ENCODE assay signal across 14 cellular contexts in genomic region chrX:132837126-132837525, GRCh38.
DNase-seq lines count a peak whose midpoint lies in the region; ATAC-seq, FAIRE-seq and TF ChIP-seq lines count a peak whose summit lies in the region.
"Had no signal": no experiment of that assay in that cellular context is flagged by ENCODE, and none has a peak within 500 bp of the region (broad histone marks: within the 10 kb centered on the region; RNA-seq: fewer than 3 reads in every experiment).

No MANE protein-coding gene starts in this region.

- H2AFZ ChIP-seq in SK-N-SH (ENCODE audit: low read depth) (no peak overlapping the region), keratinocyte (ENCODE audit: control insufficient read depth, low read length) (no peak overlapping the region)

- no peaks in the 10 kb centered on the region for H3K27me3 Mint-ChIP-seq in brain
- H3K27me3 Mint-ChIP-seq in CD4-positive, alpha-beta T cell = no peaks in the 10 kb centered on the region

- H3K27ac ChIP-seq in SK-N-SH (ENCODE audit: low read depth in 2 of 2, low read length in 1 of 2) (no peak overlapping the region; a peak in 1 of 4 replicates), keratinocyte (ENCODE audit: control insufficient read depth, insufficient read depth, low read length) (no peak overlapping the region)
- H3K27ac ChIP-seq in CD4-positive, alpha-beta T cell (ENCODE audit: low read depth, low read length) = no peak overlapping the region
- H3K27ac ChIP-seq: thoracic aorta, WERI-Rb-1 had no signal

- no peak for FAIRE-seq in keratinocyte (lab: Jason Lieb, UNC)

- H3K36me3 ChIP-seq in SK-N-SH (replicated peaks in 1 of 2; ENCODE audit: control insufficient read depth in 1 of 2, insufficient read depth in 2 of 2, low read length in 1 of 2) (no peaks in the 10 kb centered on the region), keratinocyte (ENCODE audit: control insufficient read depth in 2 of 2, extremely low read depth in 1 of 2, insufficient read depth in 2 of 2, low read length in 2 of 2) (no peaks in the 10 kb centered on the region)
- H3K36me3 ChIP-seq: thoracic aorta, WERI-Rb-1 had no signal

- H3F3A ChIP-seq in SK-N-SH (replicated peaks; ENCODE audit: insufficient read depth) = no peaks in the 10 kb centered on the region

- peaks cover 10% of the 10 kb centered on the region for H3K36me3 Mint-ChIP-seq in brain
- no peaks in the 10 kb centered on the region for H3K36me3 Mint-ChIP-seq in CD4-positive, alpha-beta T cell (ENCODE audit: low read depth)

- peak overlapping the region in 3 of 5 experiments; percentile 44 to 93 (median 76) for H3K27ac Mint-ChIP-seq in brain
- H3K27ac Mint-ChIP-seq in CD4-positive, alpha-beta T cell = no peak overlapping the region

- DNase-seq in SK-N-SH (no peak), keratinocyte (ENCODE audit: low read depth, low spot score) (peak; percentile 0), NCI-H1105 treated with DMSO at 0.1 percent for 48 hours (lab: John Stamatoyannopoulos, UW) (no peak)
- DNase-seq in effector CD8-positive, alpha-beta T cell (lab: John Stamatoyannopoulos, UW) = no peak
- DNase-seq in CD4-positive, alpha-beta T cell = no peak
- DNase-seq: 8988T, COR-L47, NCI-H1417, NCI-H524, WERI-Rb-1 had no signal

- H3K9me3 ChIP-seq in SK-N-SH (no peaks in the 10 kb centered on the region), keratinocyte (ENCODE audit: control insufficient read depth, low read depth, low read length) (no peaks in the 10 kb centered on the region)
- H3K9me3 ChIP-seq in CD4-positive, alpha-beta T cell (ENCODE audit: control insufficient read depth, low read length) = no peaks in the 10 kb centered on the region
- H3K9me3 ChIP-seq: thoracic aorta had no signal

- TF ChIP-seq CTCF in SK-N-SH (IDR thresholded peaks at IDR 0.05) = no peak
- no peak for TF ChIP-seq CTCF in brain (conservative IDR thresholded peaks at IDR 0.05)
- no peak for TF ChIP-seq CTCF in keratinocyte (optimal IDR thresholded peaks at IDR 0.05 in 1 of 3, IDR thresholded peaks at IDR 0.05 in 1 of 3, conservative IDR thresholded peaks at IDR 0.05 in 1 of 3; ENCODE audit: extremely low read depth in 1 of 3, insufficient read depth in 2 of 3, low read length in 3 of 3)
- no peak for TF ChIP-seq CTCF in CD4-positive, alpha-beta T cell (IDR thresholded peaks at IDR 0.05)

- peaks cover 68% of the 10 kb centered on the region for H3K4me1 Mint-ChIP-seq in brain
- H3K4me1 Mint-ChIP-seq in CD4-positive, alpha-beta T cell (ENCODE audit: low read depth) = no peaks in the 10 kb centered on the region

- H3K4me3 ChIP-seq in SK-N-SH (ENCODE audit: low read depth in 2 of 2, low read length in 1 of 2) (no peak overlapping the region), keratinocyte (ENCODE audit: control insufficient read depth in 2 of 3, extremely low read depth in 1 of 3, insufficient read depth in 2 of 3, low read depth in 1 of 3, low read length in 3 of 3) (no peak overlapping the region)
- H3K4me3 ChIP-seq: thoracic aorta had no signal

- no peaks in the 10 kb centered on the region for H3K9me2 ChIP-seq in SK-N-SH

- H3K27me3 ChIP-seq in SK-N-SH (ENCODE audit: insufficient read depth) (no peaks in the 10 kb centered on the region; the same call in 1 of the 2 replicates), keratinocyte (ENCODE audit: control insufficient read depth, extremely low read depth, insufficient read depth, low read length) (no peaks in the 10 kb centered on the region)
- H3K27me3 ChIP-seq in CD4-positive, alpha-beta T cell (ENCODE audit: control insufficient read depth, insufficient read depth, low read length) = no peaks in the 10 kb centered on the region

- H3K4me1 ChIP-seq in SK-N-SH (ENCODE audit: control insufficient read depth in 1 of 2, insufficient read depth in 2 of 2, low read depth in 1 of 2, low read length in 1 of 2) = peaks cover 0 to 12% of the 10 kb centered on the region in 2 experiments; a peak in 1 of 4 replicates
- peaks cover 7% of the 10 kb centered on the region for H3K4me1 ChIP-seq in keratinocyte (ENCODE audit: control insufficient read depth, extremely low read depth, insufficient read depth, low read length)

- 0% methylated on average over 3 of the region's 3 CpGs for WGBS in SK-N-SH (ENCODE audit: low lambda C conversion rate)

- intact Hi-C loops in CD4-positive, alpha-beta T cell (cut with DNase I, micrococcal nuclease) = no loop called here

- no peaks in the 10 kb centered on the region for H4K20me1 ChIP-seq in SK-N-SH (ENCODE audit: insufficient read depth)
- H4K20me1 ChIP-seq in keratinocyte (ENCODE audit: control insufficient read depth, extremely low read depth, insufficient read depth, low read length) = no peaks in the 10 kb centered on the region

- CTCF ChIA-PET in SK-N-SH (lab: Yijun Ruan, JAX) = no interaction called here
- CTCF ChIA-PET in CD4-positive, alpha-beta T cell (lab: Charles Lee) = no interaction called here

- ATAC-seq in SK-N-SH treated with all-trans-retinoic acid at 6 μM for 48 hours (no peak), HG02970 (IDR thresholded peaks at IDR 0.05; ENCODE audit: low FRiP score, unreplicated experiment) (no peak)
- ATAC-seq in CD4-positive, alpha-beta T cell (ENCODE audit: poor library complexity) = no peak

- H3K4me2 ChIP-seq in SK-N-SH = no peak overlapping the region
- no peak overlapping the region for H3K4me2 ChIP-seq in keratinocyte (ENCODE audit: control insufficient read depth, extremely low read depth, insufficient read depth, low read depth, low read length)

- no peaks in the 10 kb centered on the region for H3K9me1 ChIP-seq in keratinocyte (ENCODE audit: control insufficient read depth, extremely low read depth, insufficient read depth, low read length)

- no peak for TF ChIP-seq RAD21 in SK-N-SH (IDR thresholded peaks at IDR 0.05; ENCODE audit: low read length)

- peak overlapping the region in 1 of 5 experiments; percentile 36 for H3K4me3 Mint-ChIP-seq in brain
- H3K4me3 Mint-ChIP-seq in CD4-positive, alpha-beta T cell = no peak overlapping the region

- dilution Hi-C loops in keratinocyte (cut with MboI; ENCODE audit: extremely low pct_ligation_motif_present, low sequenced_read_pairs) = no loop called here

- H3K79me2 ChIP-seq in SK-N-SH (ENCODE audit: insufficient read depth) (no peaks in the 10 kb centered on the region), keratinocyte (ENCODE audit: control insufficient read depth, insufficient read depth, low read length) (no peaks in the 10 kb centered on the region)

- H3K9ac ChIP-seq in SK-N-SH = no peak overlapping the region
- H3K9ac ChIP-seq in keratinocyte (ENCODE audit: control insufficient read depth, extremely low read depth, insufficient read depth, low read length) = no peak overlapping the region

- no peak for TF ChIP-seq EP300 in SK-N-SH (IDR thresholded peaks at IDR 0.05; ENCODE audit: borderline replicate concordance in 1 of 2, low read depth in 1 of 2, low read length in 1 of 2)

- H3K9me3 Mint-ChIP-seq in brain = no peaks in the 10 kb centered on the region
- no peaks in the 10 kb centered on the region for H3K9me3 Mint-ChIP-seq in CD4-positive, alpha-beta T cell

- POLR2A ChIA-PET in SK-N-SH (lab: Yijun Ruan, JAX) = no interaction called here
- POLR2A ChIA-PET in CD4-positive, alpha-beta T cell (lab: Charles Lee) = no interaction called here

TF ChIP-seq in SK-N-SH treated with all-trans-retinoic acid at 6 μM for 48 hours, 23 proteins besides CTCF, POLR2A, EP300 and RAD21:
- TF ChIP-seq ZFP3 (CRISPR knock-in tag; IDR thresholded peaks at IDR 0.05) (0 out of 2 replicates have a peak, but pooled peaks have one; percentile 51), ISL1 (CRISPR knock-in tag; IDR thresholded peaks at IDR 0.05) (peak; percentile 80), ZNF70 (CRISPR knock-in tag; IDR thresholded peaks at IDR 0.05) (no peak), CREB5 (CRISPR knock-in tag; IDR thresholded peaks at IDR 0.05; ENCODE audit: low read depth) (no peak), CSDC2 (CRISPR knock-in tag; IDR thresholded peaks at IDR 0.05) (0 out of 2 replicates have a peak, but pooled peaks have one; percentile 32)

TF ChIP-seq in SK-N-SH, 30 proteins besides CTCF, POLR2A, EP300 and RAD21 (continues in another document):
- no peak for TF ChIP-seq IRF3 (IDR thresholded peaks at IDR 0.05; ENCODE audit: low read depth, low read length)
- no peak for TF ChIP-seq NRF1 (IDR thresholded peaks at IDR 0.05; ENCODE audit: low read depth, low read length)
- no peak for TF ChIP-seq NFIC (IDR thresholded peaks at IDR 0.05; ENCODE audit: borderline replicate concordance)
- TF ChIP-seq USF1 (IDR thresholded peaks at IDR 0.05; ENCODE audit: borderline replicate concordance, low read depth) = no peak
- TF ChIP-seq FOSL2 (IDR thresholded peaks at IDR 0.05; ENCODE audit: borderline replicate concordance, low read depth) = no peak
- TF ChIP-seq JUND (IDR thresholded peaks at IDR 0.05) = no peak
- TF ChIP-seq MAX (IDR thresholded peaks at IDR 0.05; ENCODE audit: low read depth) = no peak
- no peak for TF ChIP-seq SIN3A (IDR thresholded peaks at IDR 0.05; ENCODE audit: borderline replicate concordance, low read depth, low read length)
- TF ChIP-seq PBX3 (IDR thresholded peaks at IDR 0.05) = no peak
